ENCODE assay signal across 8 cellular contexts in genomic region chr3:24829011-24829581, GRCh38.
A peak's percentile ranks its signal among the peaks of the same experiment; 100 is the strongest.
DNase-seq lines count a peak whose midpoint lies in the region; ATAC-seq lines count a peak whose summit lies in the region.

No MANE protein-coding gene starts in this region.

- peak; percentile 66 for DNase-seq in GM03348 (ENCODE audit: low spot score)
- peak; percentile 66 for DNase-seq in NCI-H446 treated with DMSO at 0.1 percent for 48 hours (lab: John Stamatoyannopoulos, UW)
- no peak for DNase-seq in UCSD-AML1 (lab: John Stamatoyannopoulos, UW; ENCODE audit: unreplicated experiment)
- DNase-seq in activated CD4-positive, CD25-positive, alpha-beta regulatory T cell (lab: John Stamatoyannopoulos, UW), result no peak

- H3K36me3 ChIP-seq in neuron (ENCODE audit: insufficient read depth, low read length), result no peaks in the 10 kb centered on the region

- no peaks in the 10 kb centered on the region for H3K9me3 ChIP-seq in neuron (ENCODE audit: low read length)

- H3K27me3 ChIP-seq in neuron (ENCODE audit: insufficient read depth, low read length), result peaks cover 39% of the 10 kb centered on the region

- peak overlapping the region; percentile 43 for H3K4me3 ChIP-seq in neuron (ENCODE audit: low read length)

- ATAC-seq in esophagus mucosa (peak; percentile 78), HG03378 (IDR thresholded peaks at IDR 0.05; ENCODE audit: unreplicated experiment) (no peak), GM19023 (IDR thresholded peaks at IDR 0.05; ENCODE audit: unreplicated experiment) (no peak)

- peaks cover 10% of the 10 kb centered on the region for H3K4me1 ChIP-seq in neuron (ENCODE audit: insufficient read depth, low read length)

- H2AFZ ChIP-seq in neuron (ENCODE audit: low read depth, low read length), result peak overlapping the region; percentile 49

Comparison
In these comparisons a context has a peak if more than half of its experiments do, and no peak if none do; other contexts are left out.
1. DNase-seq: peak in GM03348 (single experiment) and NCI-H446 treated with DMSO at 0.1 percent for 48 hours (single experiment); none in UCSD-AML1 (single experiment) and activated CD4-positive, CD25-positive, alpha-beta regulatory T cell (0 of 4).